8 cellular contexts compared by ENCODE assay signal in genomic region chr2:17539993-17540812, GRCh38. TPM values are rescaled to one million over a fixed set of nuclear protein-coding genes. Genes with fewer than 3 reads are reported as not detected.
DNase-seq lines count a peak whose midpoint lies in the region; ATAC-seq and TF ChIP-seq lines count a peak whose summit lies in the region.

Gene VSNL1, plus strand, starts transcription at chr2:17540696. Its CDS starts 51,379 bp downstream, at chr2:17592075.

- H3K9me2 ChIP-seq in MM.1S (replicated peaks; ENCODE audit: insufficient read depth, low read length): no peaks in the 10 kb centered on the region

- peak within 1 kb of the TSS; percentile 46 for H2AFZ ChIP-seq in MM.1S (ENCODE audit: low read length)

- no peaks in the 10 kb centered on the region for H3K36me3 ChIP-seq in MM.1S (replicated peaks; ENCODE audit: insufficient read depth, low read length)

- H3K4me3 ChIP-seq in MM.1S (ENCODE audit: low read length): peak within 1 kb of the TSS; percentile 54

- H3K9ac ChIP-seq in MM.1S (ENCODE audit: low read length): no peak within 1 kb of the TSS

- H4K20me1 ChIP-seq in MM.1S (ENCODE audit: insufficient read depth, low read length): no peaks in the 10 kb centered on the region

- ATAC-seq in left cardiac atrium (peak; percentile 83 to 86), GM18861 (IDR thresholded peaks at IDR 0.05; ENCODE audit: unreplicated experiment) (no peak), HG02623 (IDR thresholded peaks at IDR 0.05; ENCODE audit: unreplicated experiment) (no peak), HG02678 (IDR thresholded peaks at IDR 0.05; ENCODE audit: unreplicated experiment) (no peak)

- H3K4me2 ChIP-seq in MM.1S (ENCODE audit: low read depth, low read length): peak within 1 kb of the TSS; percentile 77

- H3K79me2 ChIP-seq in MM.1S (ENCODE audit: low read length): no peaks in the 10 kb centered on the region

- DNase-seq in Ammon's horn (ENCODE audit: low spot score) (peak; percentile 78), MM.1S (peak; percentile 17), amniotic stem cell (lab: John Stamatoyannopoulos, UW) (peak; percentile 81), left cardiac atrium (peak; percentile 75), pons (ENCODE audit: low spot score) (peak; percentile 46)

- TF ChIP-seq CTCF in MM.1S (IDR thresholded peaks at IDR 0.05; ENCODE audit: low read length): no peak

- intact Hi-C loops in left cardiac atrium (cut with DNase I): loop anchor here in 1 of 2 donors (2.0 to 5.0 kb wide), 2 partner anchors 63 to 107 kb away; no protein-coding TSS in a partner anchor

- 0 out of 2 replicates have a peak, but pooled peaks cover 4% of the 10 kb centered on the region for H3K4me1 ChIP-seq in MM.1S (ENCODE audit: low read length)

- H3K27ac ChIP-seq in MM.1S (ENCODE audit: low read length): no peak within 1 kb of the TSS

- H3K9me3 ChIP-seq in MM.1S (replicated peaks; ENCODE audit: insufficient read depth, low read length): no peaks in the 10 kb centered on the region

- H3K27me3 ChIP-seq in MM.1S (replicated peaks; ENCODE audit: insufficient read depth, low read length): 0 out of 2 replicates have a peak, but pooled peaks cover 10% of the 10 kb centered on the region

- H3F3A ChIP-seq in MM.1S (ENCODE audit: insufficient read depth, low read length): no peaks in the 10 kb centered on the region

RNA-seq across cellular contexts. Expression of gene VSNL1, which starts in this region (rescaled TPM):
- total RNA-seq in left cardiac atrium: 10 to 100 TPM; 25.2 to 26.6 TPM

Comparison
In these comparisons a context has a peak if more than half of its experiments do, and no peak if none do; other contexts are left out.
1. DNase-seq: peak in every context shown above with its lines; median percentile 81 in amniotic stem cell; 78 in Ammon's horn; 75 in left cardiac atrium; 46 in pons; 17 in MM.1S.
2. ATAC-seq: peak in left cardiac atrium (2 of 2); none in GM18861 (single experiment), HG02623 (single experiment) and HG02678 (single experiment).